ENCODE assay signal across 1 cellular context in the genomic region with DNA sequence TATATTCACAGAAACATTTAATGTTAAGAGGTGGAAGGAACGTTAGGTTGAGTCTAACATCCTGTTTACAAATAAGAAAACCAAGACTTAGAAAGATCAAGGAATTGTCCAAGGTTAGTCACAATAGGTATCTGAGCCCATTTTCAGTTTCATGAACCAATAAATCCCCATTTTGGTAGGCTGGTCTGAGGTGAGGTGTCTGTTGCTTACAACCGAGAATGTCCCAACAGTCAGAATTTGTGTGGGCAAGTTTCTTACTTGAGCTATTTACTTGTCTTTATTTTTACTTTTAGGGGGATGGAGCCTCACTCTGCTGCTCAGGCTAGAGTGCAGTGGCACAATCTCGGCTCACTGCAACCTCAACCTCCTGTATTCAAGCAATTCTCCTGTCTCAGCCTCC.
TF ChIP-seq lines count a peak whose summit lies in the region.

No MANE protein-coding gene starts in this region.

TF ChIP-seq in GM23338, 12 proteins besides CTCF, POLR2A, EP300 and RAD21:
- TF ChIP-seq, protein P1, sequence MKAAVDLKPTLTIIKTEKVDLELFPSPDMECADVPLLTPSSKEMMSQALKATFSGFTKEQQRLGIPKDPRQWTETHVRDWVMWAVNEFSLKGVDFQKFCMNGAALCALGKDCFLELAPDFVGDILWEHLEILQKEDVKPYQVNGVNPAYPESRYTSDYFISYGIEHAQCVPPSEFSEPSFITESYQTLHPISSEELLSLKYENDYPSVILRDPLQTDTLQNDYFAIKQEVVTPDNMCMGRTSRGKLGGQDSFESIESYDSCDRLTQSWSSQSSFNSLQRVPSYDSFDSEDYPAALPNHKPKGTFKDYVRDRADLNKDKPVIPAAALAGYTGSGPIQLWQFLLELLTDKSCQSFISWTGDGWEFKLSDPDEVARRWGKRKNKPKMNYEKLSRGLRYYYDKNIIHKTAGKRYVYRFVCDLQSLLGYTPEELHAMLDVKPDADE (IDR thresholded peaks at IDR 0.05) = no peak
- TF ChIP-seq NANOG (IDR thresholded peaks at IDR 0.05; ENCODE audit: borderline replicate concordance) = no peak
- TF ChIP-seq, protein P2, sequence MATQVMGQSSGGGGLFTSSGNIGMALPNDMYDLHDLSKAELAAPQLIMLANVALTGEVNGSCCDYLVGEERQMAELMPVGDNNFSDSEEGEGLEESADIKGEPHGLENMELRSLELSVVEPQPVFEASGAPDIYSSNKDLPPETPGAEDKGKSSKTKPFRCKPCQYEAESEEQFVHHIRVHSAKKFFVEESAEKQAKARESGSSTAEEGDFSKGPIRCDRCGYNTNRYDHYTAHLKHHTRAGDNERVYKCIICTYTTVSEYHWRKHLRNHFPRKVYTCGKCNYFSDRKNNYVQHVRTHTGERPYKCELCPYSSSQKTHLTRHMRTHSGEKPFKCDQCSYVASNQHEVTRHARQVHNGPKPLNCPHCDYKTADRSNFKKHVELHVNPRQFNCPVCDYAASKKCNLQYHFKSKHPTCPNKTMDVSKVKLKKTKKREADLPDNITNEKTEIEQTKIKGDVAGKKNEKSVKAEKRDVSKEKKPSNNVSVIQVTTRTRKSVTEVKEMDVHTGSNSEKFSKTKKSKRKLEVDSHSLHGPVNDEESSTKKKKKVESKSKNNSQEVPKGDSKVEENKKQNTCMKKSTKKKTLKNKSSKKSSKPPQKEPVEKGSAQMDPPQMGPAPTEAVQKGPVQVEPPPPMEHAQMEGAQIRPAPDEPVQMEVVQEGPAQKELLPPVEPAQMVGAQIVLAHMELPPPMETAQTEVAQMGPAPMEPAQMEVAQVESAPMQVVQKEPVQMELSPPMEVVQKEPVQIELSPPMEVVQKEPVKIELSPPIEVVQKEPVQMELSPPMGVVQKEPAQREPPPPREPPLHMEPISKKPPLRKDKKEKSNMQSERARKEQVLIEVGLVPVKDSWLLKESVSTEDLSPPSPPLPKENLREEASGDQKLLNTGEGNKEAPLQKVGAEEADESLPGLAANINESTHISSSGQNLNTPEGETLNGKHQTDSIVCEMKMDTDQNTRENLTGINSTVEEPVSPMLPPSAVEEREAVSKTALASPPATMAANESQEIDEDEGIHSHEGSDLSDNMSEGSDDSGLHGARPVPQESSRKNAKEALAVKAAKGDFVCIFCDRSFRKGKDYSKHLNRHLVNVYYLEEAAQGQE (IDR thresholded peaks at IDR 0.05; ENCODE audit: unreplicated experiment) = no peak
- no peak for TF ChIP-seq EZH2 (IDR thresholded peaks at IDR 0.05; ENCODE audit: low read depth, unreplicated experiment)
- no peak for TF ChIP-seq STAT1 (IDR thresholded peaks at IDR 0.05; ENCODE audit: unreplicated experiment)
- no peak for TF ChIP-seq POLR2AphosphoS5 (IDR thresholded peaks at IDR 0.05; ENCODE audit: low read depth)
